Comparison of ENCODE assay signal across 14 cellular contexts in the genomic region with DNA sequence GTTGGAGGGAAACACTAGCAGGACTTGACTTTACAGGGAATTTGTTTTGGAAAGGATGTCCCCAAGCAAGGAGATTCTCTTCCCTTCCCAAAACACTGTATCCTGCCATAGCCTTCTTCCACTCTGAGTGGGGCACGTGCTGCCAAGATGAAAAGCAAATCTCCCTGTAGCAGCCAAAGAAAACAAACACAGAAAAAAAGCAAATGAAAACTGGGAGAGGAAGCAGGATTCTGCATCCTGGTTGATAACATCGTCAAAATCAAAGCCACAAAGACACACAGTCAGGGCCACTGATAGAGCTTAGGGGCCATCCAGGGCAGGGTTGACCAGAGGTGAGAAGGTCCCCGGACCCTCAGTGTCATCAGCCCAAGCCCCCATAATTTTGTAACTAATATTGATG. TPM values are rescaled to one million over a fixed set of nuclear protein-coding genes. Genes with fewer than 3 reads are reported as not detected.
DNase-seq lines count a peak whose midpoint lies in the region; ATAC-seq and FAIRE-seq lines count a peak whose summit lies in the region.
"Had no signal": no experiment of that assay in that cellular context is flagged by ENCODE, and none has a peak within 500 bp of the region (broad histone marks: within the 10 kb centered on the region; RNA-seq: fewer than 3 reads in every experiment).

No MANE protein-coding gene starts in this region.

- peaks cover 5% of the 10 kb centered on the region for H3K4me1 ChIP-seq in mesenchymal stem cell (ENCODE audit: control insufficient read depth, insufficient read depth, low read depth, low read length)

- peak overlapping the region; percentile 97 for H2AK5ac ChIP-seq in mesenchymal stem cell (ENCODE audit: low read length, severe bottlenecking)

- peak overlapping the region in 1 of 2 experiments; percentile 43 for H3K18ac ChIP-seq in mesenchymal stem cell (ENCODE audit: low read depth in 1 of 2, low read length in 2 of 2)

- no peaks in the 10 kb centered on the region for H3K27me3 ChIP-seq in mesenchymal stem cell (ENCODE audit: control insufficient read depth in 1 of 2, insufficient read depth in 1 of 2, low read length in 2 of 2)

- no peaks in the 10 kb centered on the region for H3K36me3 ChIP-seq in mesenchymal stem cell (ENCODE audit: control insufficient read depth in 1 of 2, insufficient read depth in 2 of 2, low read depth in 1 of 2, low read length in 2 of 2)

- H2BK15ac ChIP-seq in mesenchymal stem cell (ENCODE audit: low read depth, poor library complexity, severe bottlenecking), result no peak overlapping the region

- H4K8ac ChIP-seq in mesenchymal stem cell (ENCODE audit: low read length), result peak overlapping the region; percentile 64

- H2BK5ac ChIP-seq in mesenchymal stem cell (ENCODE audit: low read depth, low read length, poor library complexity, severe bottlenecking), result no peak overlapping the region

- H2BK120ac ChIP-seq in mesenchymal stem cell (ENCODE audit: low read depth, low read length), result no peak overlapping the region

- intact Hi-C loops in Right ventricle myocardium inferior (cut with DNase I) (loop anchor here (2.0 kb wide), 1 partner anchor 51 kb away; no protein-coding TSS in a partner anchor), Right ventricle myocardium superior (cut with DNase I) (loop anchor here (2.0 kb wide), 1 partner anchor 41 kb away; a partner anchor contains a TSS)

- no peak overlapping the region for H3K4ac ChIP-seq in mesenchymal stem cell (ENCODE audit: low read depth in 1 of 2, low read length in 2 of 2)

- H3K14ac ChIP-seq in mesenchymal stem cell (ENCODE audit: low read length in 2 of 2), result no peak overlapping the region

- no peaks in the 10 kb centered on the region for H3K9me3 ChIP-seq in mesenchymal stem cell (ENCODE audit: control insufficient read depth, low read length)

- no peak overlapping the region for H3K27ac ChIP-seq in mesenchymal stem cell (ENCODE audit: low read length, poor library complexity, severe bottlenecking)

- no peak overlapping the region for H3K4me2 ChIP-seq in mesenchymal stem cell (ENCODE audit: low read length, poor library complexity, severe bottlenecking)

- H3K23ac ChIP-seq in mesenchymal stem cell (ENCODE audit: low read length in 2 of 2), result no peak overlapping the region

- H3K4me3 ChIP-seq in mesenchymal stem cell (ENCODE audit: insufficient read depth in 1 of 2, low read depth in 1 of 2, low read length in 2 of 2), result peak overlapping the region in 1 of 2 experiments; percentile 39

- FAIRE-seq in GM19239 (lab: Jason Lieb, UNC), result no peak

- no peak overlapping the region for H4K91ac ChIP-seq in mesenchymal stem cell (ENCODE audit: low read length)

- H3K79me1 ChIP-seq in mesenchymal stem cell (replicated peaks; ENCODE audit: low read length, poor library complexity, severe bottlenecking), result no peaks in the 10 kb centered on the region

- DNase-seq in Right ventricle myocardium inferior (ENCODE audit: missing footprints) (no peak), Right ventricle myocardium superior (no peak), dermis microvascular lymphatic vessel endothelial cell (ENCODE audit: low read depth in 2 of 2) (peak; percentile 56 to 76), mesenchymal stem cell (no peak), NCI-H2227 (lab: John Stamatoyannopoulos, UW; ENCODE audit: unreplicated experiment) (no peak), GM19239 (ENCODE audit: insufficient read length, low spot score) (no peak)
- DNase-seq: activated CD8-positive, alpha-beta memory T cell treated with anti-CD3 and anti-CD28 coated beads, Interleukin-2, amount 50 U/mL, for 48 hours; amygdala; effector memory CD4-positive, alpha-beta T cell; Kasumi-1; NCI-H345; RPMI8226 had no signal

- peak; percentile 20 for ATAC-seq in Right ventricle myocardium inferior
- no peak for ATAC-seq in Right ventricle myocardium superior (ENCODE audit: poor library complexity)
- no peak for ATAC-seq in HG02610 (IDR thresholded peaks at IDR 0.05; ENCODE audit: unreplicated experiment)
- ATAC-seq in GM21737 (IDR thresholded peaks at IDR 0.05; ENCODE audit: unreplicated experiment), result no peak

- H3K9ac ChIP-seq in mesenchymal stem cell (ENCODE audit: low read length), result no peak overlapping the region

- no peak overlapping the region for H2AFZ ChIP-seq in mesenchymal stem cell (ENCODE audit: low read depth, low read length)

- 80% methylated on average over 2 of the region's 3 CpGs for WGBS in mesenchymal stem cell

- H2BK12ac ChIP-seq in mesenchymal stem cell (ENCODE audit: low read length in 2 of 2), result no peak overlapping the region

RNA-seq across cellular contexts. Expression of a gene that starts 16.0 kb away (rescaled TPM):
- 27.4 TPM for total RNA-seq in Right ventricle myocardium inferior
- 23.2 TPM for total RNA-seq in Right ventricle myocardium superior
- 8.6 and 12.6 TPM in 2 replicates for total RNA-seq in dermis microvascular lymphatic vessel endothelial cell
- polyA plus RNA-seq in mesenchymal stem cell (2013, experiment 1 of 2), result 5.3 TPM
- 5.4 TPM for polyA plus RNA-seq in mesenchymal stem cell (2013, experiment 2 of 2)

RNA-seq across cellular contexts. Expression of a gene that starts 42.0 kb away (rescaled TPM):
- total RNA-seq in Right ventricle myocardium inferior (22.4 TPM), Right ventricle myocardium superior (21.0 TPM), dermis microvascular lymphatic vessel endothelial cell (46.6 and 62.8 TPM in 2 replicates)
- polyA plus RNA-seq in mesenchymal stem cell (2013, experiment 1 of 2), result 3.3 TPM
- polyA plus RNA-seq in mesenchymal stem cell (2013, experiment 2 of 2), result 3.3 TPM

RNA-seq across cellular contexts. Expression of a gene that starts 54.6 kb away (rescaled TPM):
- total RNA-seq in Right ventricle myocardium inferior (7.9 TPM), Right ventricle myocardium superior (6.9 TPM), dermis microvascular lymphatic vessel endothelial cell (1.0 and 3.6 TPM in 2 replicates)
- 2.4 TPM for polyA plus RNA-seq in mesenchymal stem cell (2013, experiment 1 of 2)
- 1.9 TPM for polyA plus RNA-seq in mesenchymal stem cell (2013, experiment 2 of 2)

Comparison
In these comparisons a context has a peak if more than half of its experiments do, and no peak if none do; other contexts are left out.
1. DNase-seq: peak in dermis microvascular lymphatic vessel endothelial cell (2 of 2); none in Right ventricle myocardium inferior (single experiment), Right ventricle myocardium superior (single experiment), mesenchymal stem cell (single experiment), NCI-H2227 (single experiment) and GM19239 (single experiment).